28 cellular contexts compared by ENCODE assay signal in genomic region chr4:161134795-161135194, GRCh38.
"Had no signal": no experiment of that assay in that cellular context is flagged by ENCODE, and none has a peak within 500 bp of the region (broad histone marks: within the 10 kb centered on the region; RNA-seq: fewer than 3 reads in every experiment).

No MANE protein-coding gene starts in this region.

- H3K36me3 ChIP-seq: colonic mucosa, esophagus muscularis mucosa, esophagus squamous epithelium, gastrocnemius medialis, gastroesophageal sphincter, heart left ventricle, heart right ventricle had no signal

- H3K4me1 ChIP-seq: colonic mucosa, esophagus muscularis mucosa, esophagus squamous epithelium, foreskin keratinocyte, gastrocnemius medialis, gastroesophageal sphincter, heart left ventricle, heart right ventricle had no signal

- H3K9me3 ChIP-seq: colonic mucosa, gastrocnemius medialis had no signal

- ATAC-seq: effector memory CD8-positive, alpha-beta T cell; esophagus mucosa; foreskin keratinocyte; gastrocnemius medialis; gastroesophageal sphincter; heart left ventricle; heart right ventricle had no signal

- H3K4me3 ChIP-seq: colonic mucosa, coronary artery, dorsolateral prefrontal cortex, esophagus muscularis mucosa, esophagus squamous epithelium, gastrocnemius medialis, gastroesophageal sphincter, heart left ventricle, heart right ventricle had no signal

- DNase-seq: colonic mucosa; cortex of kidney; dermis blood vessel endothelial cell; dorsolateral prefrontal cortex; effector CD4-positive, alpha-beta T cell; effector CD8-positive, alpha-beta T cell; effector memory CD4-positive, alpha-beta T cell; effector memory CD8-positive, alpha-beta T cell; endodermal cell; erythroblast; esophagus squamous epithelium; foreskin fibroblast; foreskin keratinocyte; foreskin melanocyte; gastrocnemius medialis; glutamatergic neuron; head of caudate nucleus; heart left ventricle; heart right ventricle had no signal

- FAIRE-seq: colon, endometrium, endothelial cell of umbilical vein, frontal cortex had no signal

- H3K27me3 ChIP-seq: colonic mucosa, dorsolateral prefrontal cortex, esophagus muscularis mucosa, esophagus squamous epithelium, foreskin keratinocyte, gastrocnemius medialis, gastroesophageal sphincter, heart left ventricle, heart right ventricle had no signal

- H3K27ac ChIP-seq: colonic mucosa, coronary artery, dorsolateral prefrontal cortex, epithelial cell of prostate, esophagus muscularis mucosa, esophagus squamous epithelium, foreskin keratinocyte, gastrocnemius medialis, gastroesophageal sphincter, heart left ventricle, heart right ventricle had no signal
